In the genomic region with DNA sequence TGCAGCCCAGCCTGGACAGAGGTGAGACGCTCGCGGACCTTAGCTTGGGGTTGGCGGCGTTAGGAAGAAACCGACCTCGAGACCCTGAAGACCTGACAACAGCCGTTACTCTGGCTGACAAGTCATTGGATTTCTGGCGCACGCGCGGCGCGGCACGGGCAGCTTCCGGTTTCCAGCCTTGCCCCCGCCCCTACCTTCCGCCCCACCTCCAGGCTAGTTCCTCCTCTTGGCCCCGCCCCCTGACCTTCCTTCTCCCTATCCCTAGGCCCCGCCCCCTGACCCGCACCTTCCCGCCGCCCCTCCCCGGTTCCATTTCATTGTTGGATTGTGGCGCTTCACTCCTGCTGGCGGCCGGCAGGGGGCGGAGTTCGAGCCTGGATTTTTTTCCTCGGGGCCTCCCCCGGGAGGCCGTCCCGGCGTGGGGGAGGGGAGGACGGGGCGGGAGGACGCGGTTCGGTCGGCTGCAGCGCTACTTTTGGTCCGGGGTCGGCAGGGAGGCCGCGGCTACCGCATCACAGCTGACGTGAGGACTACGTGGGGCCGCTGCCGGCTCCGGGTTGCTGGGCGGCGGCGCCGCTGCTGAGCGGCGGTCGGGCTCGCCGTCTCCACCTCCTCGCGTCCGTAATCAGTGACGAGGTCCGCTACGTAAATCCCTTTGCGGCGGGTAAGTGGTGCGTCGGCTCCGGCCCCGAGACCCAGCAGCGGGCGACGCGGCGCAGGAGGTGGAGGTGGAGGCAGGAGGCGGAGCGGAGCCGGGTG, we compare ENCODE assay signal across 8 cellular contexts. TPM values are rescaled to one million over a fixed set of nuclear protein-coding genes. Genes with fewer than 3 reads are reported as not detected.
DNase-seq lines count a peak whose midpoint lies in the region; ATAC-seq and TF ChIP-seq lines count a peak whose summit lies in the region.

A gene (plus strand): TSS at position 317 of the 759 bp plus-strand sequence. CDS start 10,990 bp downstream, outside the sequence.

- peak within 1 kb of the TSS; percentile 89 for H3K4ac ChIP-seq in IMR-90 (ENCODE audit: low read depth, low read length)

- H3K4me2 ChIP-seq in IMR-90 (ENCODE audit: low read depth, low read length) (peak within 1 kb of the TSS; percentile 91), OCI-LY7 (ENCODE audit: low read length) (peak within 1 kb of the TSS; percentile 70)

- dilution Hi-C loops in IMR-90 (cut with HindIII; ENCODE audit: low sequenced_read_pairs, unreplicated experiment), result no loop called here

- H3K27ac ChIP-seq in IMR-90 (ENCODE audit: insufficient read depth, low read length) (peak within 1 kb of the TSS; percentile 96), OCI-LY7 (ENCODE audit: low read depth, low read length, poor library complexity, severe bottlenecking) (peak within 1 kb of the TSS; percentile 85)

- H4K8ac ChIP-seq in IMR-90 (ENCODE audit: low read depth in 2 of 2, low read length in 2 of 2), result peak within 1 kb of the TSS; percentile 92 to 99

- H2BK120ac ChIP-seq in IMR-90 (ENCODE audit: low read depth, low read length), result peak within 1 kb of the TSS; percentile 28; the same call in 1 of the 2 replicates

- H3K18ac ChIP-seq in IMR-90 (ENCODE audit: low read depth, low read length), result peak within 1 kb of the TSS; percentile 76

- peaks cover 9 to 22% of the 10 kb centered on the region in 2 experiments for H3K79me1 ChIP-seq in IMR-90 (ENCODE audit: low read depth in 1 of 2, low read length in 2 of 2)

- peaks cover 3% of the 10 kb centered on the region for H3K4me1 ChIP-seq in IMR-90 (ENCODE audit: control insufficient read depth, insufficient read depth, low read length)
- peaks cover 43% of the 10 kb centered on the region for H3K4me1 ChIP-seq in OCI-LY7 (ENCODE audit: insufficient read depth, low read length, poor library complexity, severe bottlenecking)
- no peaks in the 10 kb centered on the region for H3K4me1 ChIP-seq in mucosa of descending colon (ENCODE audit: low read depth)

- H2AFZ ChIP-seq in IMR-90 (replicated peaks; ENCODE audit: low read length, poor library complexity) (peak within 1 kb of the TSS; percentile 100), OCI-LY7 (ENCODE audit: low read length) (peak within 1 kb of the TSS; percentile 72)

- no peaks in the 10 kb centered on the region for H3K9me3 ChIP-seq in IMR-90 (ENCODE audit: control insufficient read depth, insufficient read depth, low read length)
- no peaks in the 10 kb centered on the region for H3K9me3 ChIP-seq in OCI-LY7 (ENCODE audit: low read length)
- H3K9me3 ChIP-seq in mucosa of descending colon, result no peaks in the 10 kb centered on the region

- peak within 1 kb of the TSS; percentile 76 for H2BK5ac ChIP-seq in IMR-90 (ENCODE audit: low read depth, low read length, poor library complexity, severe bottlenecking)

- TF ChIP-seq POLR2A in IMR-90 (IDR thresholded peaks at IDR 0.05; ENCODE audit: low read depth, low read length), result peak; percentile 97

- no peaks in the 10 kb centered on the region for H3K9me2 ChIP-seq in OCI-LY7 (ENCODE audit: insufficient read depth, low read length)

- H4K5ac ChIP-seq in IMR-90 (ENCODE audit: low read depth, low read length), result peak within 1 kb of the TSS; percentile 86

- H3K79me2 ChIP-seq in OCI-LY7 (ENCODE audit: insufficient read depth, low read depth, low read length), result peaks cover 42% of the 10 kb centered on the region; the same call in 1 of the 2 replicates

- H2AK5ac ChIP-seq in IMR-90 (ENCODE audit: low read depth, low read length), result peak within 1 kb of the TSS; percentile 83

- peak; percentile 80 for ATAC-seq in GM21528 (IDR thresholded peaks at IDR 0.05; ENCODE audit: low FRiP score, unreplicated experiment)
- peak; percentile 93 for ATAC-seq in IMR-90 (ENCODE audit: low read depth)
- peak; percentile 95 for ATAC-seq in mucosa of descending colon

- peak within 1 kb of the TSS; percentile 84 for H3K14ac ChIP-seq in IMR-90 (replicated peaks; ENCODE audit: low read depth, low read length)

- CTCF ChIA-PET in IMR-90 (lab: Yijun Ruan, JAX) (interaction anchor here (0.6 to 1.8 kb wide), 10 partner anchors 8 to 1728 kb away, joined by 3 to 11 read pairs (median 4); no protein-coding TSS in a partner anchor), OCI-LY7 (lab: Charles Lee; ENCODE audit: unreplicated experiment) (interaction anchor here (0.6 to 1.6 kb wide), 7 partner anchors 36 to 98 kb away, joined by 3 to 22 read pairs (median 4); a partner anchor contains a TSS)

- peak within 1 kb of the TSS; percentile 97 for H3K9ac ChIP-seq in IMR-90 (ENCODE audit: low read depth, low read length)

- peak within 1 kb of the TSS; percentile 91 for H4K91ac ChIP-seq in IMR-90 (ENCODE audit: insufficient read depth, low read depth, low read length)

- H3K23ac ChIP-seq in IMR-90 (ENCODE audit: low read depth, low read length), result peak within 1 kb of the TSS; percentile 90

- H2BK15ac ChIP-seq in IMR-90 (ENCODE audit: low read depth, low read length), result peak within 1 kb of the TSS; percentile 48; the same call in 2 of the 3 replicates

- H3K27me3 ChIP-seq in IMR-90 (ENCODE audit: control insufficient read depth, insufficient read depth, low read length), result no peaks in the 10 kb centered on the region

- no peaks in the 10 kb centered on the region; the same call in 1 of the 2 replicates for H3K9me1 ChIP-seq in IMR-90 (ENCODE audit: insufficient read depth, low read length)

- POLR2A ChIA-PET in IMR-90 (lab: Charles Lee; ENCODE audit: unreplicated experiment) (interaction anchor here (0.6 to 1.1 kb wide), 5 partner anchors 26 to 171 kb away, joined by 3 to 9 read pairs (median 4); no protein-coding TSS in a partner anchor), OCI-LY7 (lab: Charles Lee) (interaction anchor here (0.5 to 6.6 kb wide), 13 partner anchors 23 to 344 kb away, joined by 3 to 95 read pairs (median 5); no protein-coding TSS in a partner anchor)

- TF ChIP-seq RAD21 in IMR-90 (IDR thresholded peaks at IDR 0.05; ENCODE audit: low read length), result peak; percentile 49

- no TSS peak for BruUV-seq in IMR-90 (replicated peaks; lab: Mats Ljungman, UMichigan)
- no TSS peak for BruUV-seq in OCI-LY7 (replicated peaks; lab: Mats Ljungman, UMichigan)

- H3K4me3 ChIP-seq in IMR-90 (ENCODE audit: insufficient read depth, low read depth, low read length) (peak within 1 kb of the TSS; percentile 95), OCI-LY7 (ENCODE audit: low read depth, low read length, poor library complexity, severe bottlenecking) (peak within 1 kb of the TSS; percentile 93), epithelial cell of esophagus (ENCODE audit: low read length) (peak within 1 kb of the TSS; percentile 76), mucosa of descending colon (peak within 1 kb of the TSS; percentile 72)

- no peaks in the 10 kb centered on the region for H3K36me3 ChIP-seq in IMR-90 (ENCODE audit: control insufficient read depth, insufficient read depth, low read length)
- H3K36me3 ChIP-seq in OCI-LY7 (ENCODE audit: insufficient read depth, low read length), result no peaks in the 10 kb centered on the region; the same call in 1 of the 2 replicates
- no peaks in the 10 kb centered on the region for H3K36me3 ChIP-seq in mucosa of descending colon (ENCODE audit: low read depth)

- H2AK9ac ChIP-seq in IMR-90 (replicated peaks; ENCODE audit: low read depth, low read length, poor library complexity), result peak within 1 kb of the TSS; percentile 91

- DNase-seq in DMS153 (lab: John Stamatoyannopoulos, UW) (peak; percentile 80), IMR-90 (peak; percentile 97), OCI-LY7 (ENCODE audit: low spot score) (peak; percentile 98), activated T-cell treated with anti-CD3 and anti-CD28 coated beads for 24 hours (ENCODE audit: low read depth) (peak; percentile 99), epithelial cell of esophagus (ENCODE audit: low read depth) (peak; percentile 98), mucosa of descending colon (peak; percentile 99 to 100 (median 99))
- peak; percentile 99 for DNase-seq in stimulated activated CD8-positive, alpha-beta memory T cell treated with anti-CD3 and anti-CD28 coated beads, Interleukin-4, amount 100 ng/mL, for 24 hours (ENCODE audit: low read depth)

- intact Hi-C loops in IMR-90 (cut with micrococcal nuclease), result loop anchor here (1.0 to 10.0 kb wide), 4 partner anchors 69 to 1758 kb away; no protein-coding TSS in a partner anchor
- intact Hi-C loops in OCI-LY7 (cut with micrococcal nuclease; ENCODE audit: unreplicated experiment), result loop anchor here (1.0 to 5.0 kb wide), 4 partner anchors 23 to 211 kb away; a partner anchor contains a TSS
- intact Hi-C loops in mucosa of descending colon (cut with DNase I, micrococcal nuclease), result loop anchor here (5.0 kb wide), 1 partner anchor 71 kb away; no protein-coding TSS in a partner anchor

- peak within 1 kb of the TSS; percentile 26; the same call in 1 of the 2 replicates for H2BK20ac ChIP-seq in IMR-90 (ENCODE audit: low read depth, low read length)

- in situ Hi-C loops in IMR-90 (cut with MboI; ENCODE audit: low sequenced_read_pairs), result no loop called here

- peak; percentile 78 for TF ChIP-seq CTCF in IMR-90 (conservative IDR thresholded peaks at IDR 0.05; ENCODE audit: low read depth, low read length)
- peak; percentile 82 for TF ChIP-seq CTCF in OCI-LY7 (conservative IDR thresholded peaks at IDR 0.05; ENCODE audit: low read length)
- peak; percentile 70 for TF ChIP-seq CTCF in epithelial cell of esophagus (IDR thresholded peaks at IDR 0.05; ENCODE audit: insufficient read depth, low read depth, low read length, missing control alignments)
- peak; percentile 79 for TF ChIP-seq CTCF in mucosa of descending colon (IDR thresholded peaks at IDR 0.05)

- peak within 1 kb of the TSS; percentile 95 for H3K56ac ChIP-seq in IMR-90 (ENCODE audit: extremely low read depth, insufficient read depth, low read length)

- H4K20me1 ChIP-seq in IMR-90 (ENCODE audit: insufficient read depth, low read length) (no peaks in the 10 kb centered on the region), OCI-LY7 (ENCODE audit: insufficient read depth, low read length) (no peaks in the 10 kb centered on the region)

- WGBS in IMR-90 (ENCODE audit: extremely low coverage in 2 of 2, insufficient read length in 1 of 2), 2 experiments, result 0% methylated on average over 19 of the region's 80 CpGs; no CpG with 5 or more reads in 1 of the 2 experiments

TF ChIP-seq in IMR-90, 13 proteins besides CTCF, POLR2A, EP300 and RAD21 (continues in another document):
- TF ChIP-seq CHD1 (IDR thresholded peaks at IDR 0.05; ENCODE audit: low read depth, low read length) (0 out of 2 replicates have a peak, but pooled peaks have one; percentile 52), MAZ (IDR thresholded peaks at IDR 0.05; ENCODE audit: borderline replicate concordance, low read depth, low read length) (peak; percentile 55; the same call in 1 of the 2 replicates), SMC3 (IDR thresholded peaks at IDR 0.05; ENCODE audit: low read depth, low read length) (peak; percentile 58), BHLHE40 (IDR thresholded peaks at IDR 0.05; ENCODE audit: low read depth, low read length) (peak; percentile 93), RCOR1 (IDR thresholded peaks at IDR 0.05; ENCODE audit: insufficient replicate concordance, low read length) (no peak)

RNA-seq across cellular contexts. Expression of the gene that starts here (rescaled TPM):
- total RNA-seq in IMR-90 (2012; rRNA removed) (40.5 and 48.0 TPM in 2 replicates), OCI-LY7 (2022) (32.2 and 33.1 TPM in 2 replicates), mucosa of descending colon (10 to 100 TPM; 11.8 to 27.4 (median 13.5) TPM)
- 29.4 and 33.2 TPM in 2 replicates for polyA plus RNA-seq in IMR-90 (2012; rRNA removed)
- polyA plus RNA-seq in IMR-90 (2012; cell fraction: cytosol; rRNA removed), result 21.7 and 24.4 TPM in 2 replicates
- polyA plus RNA-seq in IMR-90 (2012; cell fraction: nucleus; rRNA removed; ENCODE audit: low replicate concordance), result 8.3 and 25.4 TPM in 2 replicates
- total RNA-seq in OCI-LY7 (2014; rRNA removed; shearing (Covaris generic)), result 31.9 and 38.1 TPM in 2 replicates

Comparison
In these comparisons a context has a peak if more than half of its experiments do, and no peak if none do; other contexts are left out.
1. Peak in every context shown above with its lines: DNase-seq, ATAC-seq, H3K4me3 ChIP-seq and H3K27ac ChIP-seq.